ENCODE assay signal across 16 cellular contexts in the genomic region with DNA sequence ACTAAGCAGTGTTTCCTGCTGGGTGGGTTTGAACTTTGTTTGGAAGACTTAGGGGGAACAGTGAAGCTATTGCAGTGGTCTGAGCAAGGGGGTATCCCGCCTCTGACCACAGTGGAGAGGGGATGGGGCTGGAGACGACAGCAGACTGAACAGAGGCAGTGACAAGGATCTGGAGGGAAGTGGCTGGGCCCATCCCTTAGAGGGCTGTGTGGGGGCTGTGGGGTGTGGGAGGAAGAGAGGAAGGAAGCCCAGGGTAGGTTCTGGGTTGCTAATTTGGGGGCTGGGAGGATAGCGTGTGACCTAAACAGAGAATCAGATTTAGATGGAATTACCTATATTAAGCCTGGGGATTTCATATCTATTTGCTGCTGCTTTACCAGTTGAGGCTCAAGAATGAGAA.
DNase-seq lines count a peak whose midpoint lies in the region; ATAC-seq and TF ChIP-seq lines count a peak whose summit lies in the region.
"Had no signal": no experiment of that assay in that cellular context is flagged by ENCODE, and none has a peak within 500 bp of the region (broad histone marks: within the 10 kb centered on the region; RNA-seq: fewer than 3 reads in every experiment).

No MANE protein-coding gene starts in this region.

- no peak for DNase-seq in T-helper 1 cell
- no peak for DNase-seq in T-cell
- no peak for DNase-seq in naive thymus-derived CD8-positive, alpha-beta T cell
- DNase-seq in NCI-H1436 treated with DMSO at 0.1 percent for 48 hours (lab: John Stamatoyannopoulos, UW): no peak
- DNase-seq in GM20000 (ENCODE audit: low spot score): no peak
- DNase-seq: activated CD4-positive, CD25-positive, alpha-beta regulatory T cell; activated gamma-delta T cell treated with Interleukin-2 at 50 U/mL for 16 hours; DND-41; foreskin melanocyte; NCI-H1417; NCI-H510A treated with DMSO at 0.1 percent for 48 hours had no signal

- H3K4me3 Mint-ChIP-seq in T-helper 1 cell treated with Interleukin-12 subunit alpha and Interleukin-12 subunit beta and Interleukin-4 antibody, amounts not matched to agents 30 μg/mL and 1 μg/mL, for 36 hours: peak overlapping the region; percentile 22
- peak overlapping the region in 1 of 3 donors; percentile 50 for H3K4me3 Mint-ChIP-seq in T-cell
- H3K4me3 Mint-ChIP-seq in naive thymus-derived CD8-positive, alpha-beta T cell: peak overlapping the region in 5 of 10 donors; percentile 7 to 73 (median 31)
- H3K4me3 Mint-ChIP-seq: nephron, type B pancreatic cell had no signal

- POLR2A ChIA-PET in T-cell (lab: Charles Lee): no interaction called here
- POLR2A ChIA-PET in naive thymus-derived CD8-positive, alpha-beta T cell (lab: Charles Lee): no interaction called here

- H3K4me1 Mint-ChIP-seq in T-helper 1 cell treated with Interleukin-12 subunit alpha and Interleukin-12 subunit beta and Interleukin-4 antibody, amounts not matched to agents 30 μg/mL and 1 μg/mL, for 36 hours (ENCODE audit: low read depth): peaks cover 18% of the 10 kb centered on the region
- H3K4me1 Mint-ChIP-seq in T-cell: peaks cover 48 to 51% (median 51%) of the 10 kb centered on the region in 3 donors
- peaks cover 34 to 59% (median 40%) of the 10 kb centered on the region in 4 donors for H3K4me1 Mint-ChIP-seq in naive thymus-derived CD8-positive, alpha-beta T cell
- H3K4me1 Mint-ChIP-seq: nephron had no signal

- TF ChIP-seq CTCF in GM20000 (IDR thresholded peaks at IDR 0.05; ENCODE audit: extremely low read depth, missing control alignments): no peak

- H3K9me3 Mint-ChIP-seq in T-helper 1 cell treated with Interleukin-12 subunit alpha and Interleukin-12 subunit beta and Interleukin-4 antibody, amounts not matched to agents 30 μg/mL and 1 μg/mL, for 36 hours: no peaks in the 10 kb centered on the region
- H3K9me3 Mint-ChIP-seq in T-cell: no peaks in the 10 kb centered on the region
- no peaks in the 10 kb centered on the region for H3K9me3 Mint-ChIP-seq in naive thymus-derived CD8-positive, alpha-beta T cell
- H3K9me3 Mint-ChIP-seq: nephron, type B pancreatic cell had no signal

- H3K27ac Mint-ChIP-seq in T-helper 1 cell treated with Interleukin-12 subunit alpha and Interleukin-12 subunit beta and Interleukin-4 antibody, amounts not matched to agents 30 μg/mL and 1 μg/mL, for 36 hours: peak overlapping the region; percentile 38
- H3K27ac Mint-ChIP-seq in T-cell: peak overlapping the region; percentile 50 to 84
- peak overlapping the region in 9 of 10 donors; percentile 32 to 91 (median 69) for H3K27ac Mint-ChIP-seq in naive thymus-derived CD8-positive, alpha-beta T cell
- H3K27ac Mint-ChIP-seq: nephron, type B pancreatic cell had no signal

- H3K27me3 Mint-ChIP-seq in T-helper 1 cell treated with Interleukin-12 subunit alpha and Interleukin-12 subunit beta and Interleukin-4 antibody, amounts not matched to agents 30 μg/mL and 1 μg/mL, for 36 hours (ENCODE audit: low read depth): no peaks in the 10 kb centered on the region
- no peaks in the 10 kb centered on the region for H3K27me3 Mint-ChIP-seq in T-cell
- H3K27me3 Mint-ChIP-seq in naive thymus-derived CD8-positive, alpha-beta T cell: no peaks in the 10 kb centered on the region

- peaks cover 12% of the 10 kb centered on the region for H3K36me3 Mint-ChIP-seq in T-helper 1 cell treated with Interleukin-12 subunit alpha and Interleukin-12 subunit beta and Interleukin-4 antibody, amounts not matched to agents 30 μg/mL and 1 μg/mL, for 36 hours (ENCODE audit: low read depth)
- peaks cover 37% of the 10 kb centered on the region for H3K36me3 Mint-ChIP-seq in T-cell
- H3K36me3 Mint-ChIP-seq in naive thymus-derived CD8-positive, alpha-beta T cell: peaks cover 0 to 51% (median 4%) of the 10 kb centered on the region in 3 donors
- H3K36me3 Mint-ChIP-seq: type B pancreatic cell had no signal

- ATAC-seq in GM21423 (IDR thresholded peaks at IDR 0.05; ENCODE audit: unreplicated experiment): peak; percentile 38
- peak in 3 of 4 experiments; percentile 24 to 33 (median 27) for ATAC-seq in T-cell (replicated peaks in 1 of 4)
- no peak for ATAC-seq in naive thymus-derived CD8-positive, alpha-beta T cell
- no peak for ATAC-seq in esophagus mucosa

- CTCF ChIA-PET in T-cell (lab: Charles Lee): no interaction called here

Comparison
In these comparisons a context has a peak if more than half of its experiments do, and no peak if none do; other contexts are left out.
1. ATAC-seq: peak in GM21423 (single experiment) and T-cell (3 of 4); none in naive thymus-derived CD8-positive, alpha-beta T cell (0 of 2) and esophagus mucosa (single experiment).
2. Peak in every context shown above with its lines, with median percentiles within 50 percentile points of each other: H3K27ac Mint-ChIP-seq.